ENCODE assay signal across 8 cellular contexts in the genomic region with DNA sequence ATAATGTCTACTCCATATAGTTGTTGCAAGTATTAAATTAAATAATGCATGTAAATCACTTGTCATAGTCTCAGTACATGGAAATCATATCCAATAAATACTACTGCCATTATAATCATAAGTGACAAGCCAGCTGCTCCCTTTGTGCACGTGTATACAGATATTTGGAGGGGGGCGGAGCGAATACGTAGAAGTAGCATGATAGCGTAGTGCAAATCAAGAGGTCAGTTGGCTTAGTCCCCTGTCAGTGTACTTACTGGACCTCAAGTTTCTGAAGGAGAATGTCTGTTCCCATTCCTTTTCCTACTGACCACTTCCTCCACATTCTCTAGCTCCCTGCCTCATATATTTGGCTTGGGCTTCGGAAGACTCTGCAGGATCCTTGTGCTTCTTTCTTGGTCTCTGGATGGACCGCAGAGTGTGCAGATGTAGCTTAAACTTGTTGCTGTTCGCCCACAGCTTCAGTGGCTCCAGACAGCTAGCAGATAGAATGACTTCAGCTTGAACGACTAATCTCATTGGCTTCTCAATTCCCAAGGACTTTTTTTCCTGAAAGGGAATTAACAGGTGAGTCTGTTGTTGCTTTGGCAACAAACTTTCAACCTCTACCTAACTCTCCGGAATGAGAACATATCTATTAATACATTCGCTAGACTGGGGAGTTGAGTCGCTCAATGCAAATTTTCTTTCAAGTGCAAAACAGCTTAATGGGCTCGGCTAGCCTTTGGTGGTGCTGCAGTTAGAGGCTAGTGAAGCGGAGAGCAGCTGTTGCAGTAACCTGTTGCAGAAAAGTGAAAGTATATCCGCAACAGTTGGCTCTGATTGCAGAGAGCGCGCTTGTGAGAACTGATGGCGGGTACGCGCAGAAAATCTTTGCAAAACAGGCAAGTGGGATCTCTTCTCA. TPM values are rescaled to one million over a fixed set of nuclear protein-coding genes. Genes with fewer than 3 reads are reported as not detected.
DNase-seq lines count a peak whose midpoint lies in the region; ATAC-seq and TF ChIP-seq lines count a peak whose summit lies in the region.

A gene with protein sequence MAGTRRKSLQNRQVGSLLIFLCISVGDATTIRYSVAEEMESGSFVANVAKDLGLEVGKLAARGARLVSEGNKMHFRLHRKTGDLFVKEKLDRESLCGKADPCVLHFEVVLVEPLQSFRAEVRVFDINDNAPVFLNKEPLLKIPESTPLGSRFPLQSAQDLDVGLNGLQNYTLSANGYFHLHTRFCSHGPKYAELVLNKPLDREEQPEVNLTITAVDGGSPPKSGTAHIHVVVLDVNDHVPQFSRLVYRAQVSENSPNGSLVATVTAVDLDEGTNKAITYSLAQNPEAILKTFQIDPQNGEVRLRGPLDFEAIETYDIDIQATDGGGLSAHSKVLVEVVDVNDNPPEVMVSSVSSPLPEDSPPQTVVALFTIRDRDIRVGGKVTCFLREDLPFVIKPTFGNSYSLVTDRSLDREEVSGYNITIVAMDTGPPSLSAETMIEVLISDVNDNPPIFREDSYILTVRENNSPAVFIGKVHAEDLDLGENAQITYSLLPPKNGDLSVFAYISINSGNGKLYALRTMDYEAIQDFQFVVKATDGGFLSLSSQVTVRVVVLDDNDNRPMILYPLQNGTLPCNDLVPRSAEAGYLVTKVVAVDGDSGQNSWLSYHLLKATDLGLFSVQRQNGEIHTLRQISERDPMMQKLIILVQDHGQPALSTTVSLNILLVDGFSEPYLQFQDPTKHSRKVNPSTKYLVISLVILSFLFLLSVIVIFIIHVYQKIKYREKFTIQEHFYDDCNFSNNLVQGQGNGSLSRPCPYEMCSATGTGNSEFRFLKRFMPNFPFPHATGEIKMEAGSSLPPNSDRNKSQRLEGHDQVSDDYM (plus strand): TSS at position 753 of the 904 bp plus-strand sequence. CDS start 97 bp downstream, at position 850.

- H3K4me3 ChIP-seq in HUES48 (ENCODE audit: low read depth, low read length): peak within 1 kb of the TSS; percentile 76
- peak within 1 kb of the TSS; percentile 24 for H3K4me3 ChIP-seq in RWPE2 (ENCODE audit: severe bottlenecking)
- peak within 1 kb of the TSS; percentile 82 for H3K4me3 ChIP-seq in hepatocyte
- H3K4me3 ChIP-seq in sigmoid colon: peak within 1 kb of the TSS; percentile 19 to 54 (median 51)

- H3K9me3 ChIP-seq in HUES48 (ENCODE audit: control insufficient read depth, insufficient read depth, low read length): no peaks in the 10 kb centered on the region
- H3K9me3 ChIP-seq in RWPE2 (ENCODE audit: severe bottlenecking): no peaks in the 10 kb centered on the region
- no peaks in the 10 kb centered on the region for H3K9me3 ChIP-seq in hepatocyte (ENCODE audit: low read depth)
- H3K9me3 ChIP-seq in sigmoid colon: peaks cover 0 to 5% (median 0%) of the 10 kb centered on the region in 4 donors

- peak within 1 kb of the TSS; percentile 87 for H2AFZ ChIP-seq in hepatocyte

- no peak for DNase-seq in RWPE2 (ENCODE audit: low spot score)
- peak; percentile 31 for DNase-seq in hepatocyte (ENCODE audit: low spot score)
- no peak for DNase-seq in sigmoid colon
- no peak for DNase-seq in dedifferentiated amniotic fluid mesenchymal stem cell (ENCODE audit: extremely low spot score)
- DNase-seq in omental fat pad (ENCODE audit: low spot score): no peak

- H3K9ac ChIP-seq in HUES48 (ENCODE audit: low read depth, low read length): no peak within 1 kb of the TSS

- no peak for TF ChIP-seq POLR2A in sigmoid colon (IDR thresholded peaks at IDR 0.05)

- no peaks in the 10 kb centered on the region for H3K9me2 ChIP-seq in hepatocyte (replicated peaks; ENCODE audit: insufficient read depth)

- 11% methylated on average over 20 of the region's 20 CpGs for WGBS in hepatocyte (ENCODE audit: low lambda C conversion rate, missing lambda C conversion rate)
- WGBS in sigmoid colon, 2 donors: 27 to 47% methylated on average over 20 of the region's 20 CpGs

- H3K36me3 ChIP-seq in HUES48 (ENCODE audit: control insufficient read depth, insufficient read depth, low read length) (no peaks in the 10 kb centered on the region), RWPE2 (ENCODE audit: low read depth) (no peaks in the 10 kb centered on the region), hepatocyte (replicated peaks; ENCODE audit: insufficient read depth, low read depth) (no peaks in the 10 kb centered on the region), sigmoid colon (no peaks in the 10 kb centered on the region)

- H3K27me3 ChIP-seq in HUES48 (ENCODE audit: control insufficient read depth, insufficient read depth, low read length) (peaks cover 43% of the 10 kb centered on the region), RWPE2 (ENCODE audit: insufficient read depth, poor library complexity, severe bottlenecking) (peaks cover 69% of the 10 kb centered on the region), hepatocyte (peaks cover 24% of the 10 kb centered on the region), sigmoid colon (peaks cover 0 to 38% (median 8%) of the 10 kb centered on the region in 3 donors)

- H3K4me1 ChIP-seq in HUES48 (ENCODE audit: control insufficient read depth, insufficient read depth, low read length) (peaks cover 8% of the 10 kb centered on the region; the same call in 1 of the 2 replicates), RWPE2 (ENCODE audit: insufficient read depth, poor library complexity, severe bottlenecking) (no peaks in the 10 kb centered on the region), hepatocyte (ENCODE audit: insufficient read depth) (peaks cover 5% of the 10 kb centered on the region), sigmoid colon (peaks cover 0 to 5% (median 0%) of the 10 kb centered on the region in 4 donors)

- H3K27ac ChIP-seq in HUES48 (ENCODE audit: low read depth, low read length) (peak within 1 kb of the TSS; percentile 39), RWPE2 (ENCODE audit: poor library complexity, severe bottlenecking) (no peak within 1 kb of the TSS), hepatocyte (no peak within 1 kb of the TSS), sigmoid colon (no peak within 1 kb of the TSS)

- intact Hi-C loops in sigmoid colon (cut with DNase I): no loop called here

- H4K20me1 ChIP-seq in hepatocyte (ENCODE audit: insufficient read depth, poor library complexity, severe bottlenecking): no peaks in the 10 kb centered on the region

- ATAC-seq in RWPE2 (ENCODE audit: low read depth) (peak; percentile 57), omental fat pad (ENCODE audit: low FRiP score) (no peak), GM21447 (IDR thresholded peaks at IDR 0.05; ENCODE audit: unreplicated experiment) (no peak), esophagus mucosa (no peak)

- TF ChIP-seq CTCF in RWPE2 (IDR thresholded peaks at IDR 0.05; ENCODE audit: poor library complexity, severe bottlenecking) (no peak), hepatocyte (IDR thresholded peaks at IDR 0.05; ENCODE audit: poor library complexity) (no peak), sigmoid colon (IDR thresholded peaks at IDR 0.05) (no peak), omental fat pad (IDR thresholded peaks at IDR 0.05) (no peak)

- TF ChIP-seq EP300 in sigmoid colon (IDR thresholded peaks at IDR 0.05): no peak

- H3K79me2 ChIP-seq in hepatocyte: no peaks in the 10 kb centered on the region

- peak within 1 kb of the TSS; percentile 78 for H3K4me2 ChIP-seq in hepatocyte

RNA-seq across cellular contexts. Expression of the gene that starts here (rescaled TPM):
- total RNA-seq in hepatocyte (0.16 and 0.17 TPM in 2 replicates), sigmoid colon (under 1 TPM; under 0.01 to 0.36 (median 0.27) TPM), omental fat pad (under 1 TPM in 2 of 4 donors, not detected in 2; under 0.01 to 0.09 TPM), esophagus mucosa (not detected)
- polyA plus RNA-seq in hepatocyte (not detected in 2 replicates), sigmoid colon (under 1 TPM in 1 of 3 donors, not detected in 2; 0.04 TPM)

Comparison
In these comparisons a context has a peak if more than half of its experiments do, and no peak if none do; other contexts are left out.
1. Peak in DNase-seq, H3K4me3 ChIP-seq and H3K4me2 ChIP-seq in hepatocyte; RNA of the gene not detected or under 1 TPM.
2. H3K4me3 ChIP-seq: peak in every context shown above with its lines; median percentile 82 in hepatocyte; 76 in HUES48; 51 in sigmoid colon; 24 in RWPE2.